In genomic region chrX:25049971-25050370, GRCh38 we compare ENCODE assay signal across 24 cellular contexts. TPM values are rescaled to one million over a fixed set of nuclear protein-coding genes. Genes with fewer than 3 reads are reported as not detected.
"Had no signal": no experiment of that assay in that cellular context is flagged by ENCODE, and none has a peak within 500 bp of the region (broad histone marks: within the 10 kb centered on the region; RNA-seq: fewer than 3 reads in every experiment).

No MANE protein-coding gene starts in this region.

- H3K9me3 ChIP-seq: breast epithelium, gastrocnemius medialis, heart right ventricle, right lobe of liver, spleen, stomach, testis, upper lobe of right lung had no signal

- DNase-seq: activated CD4-positive, CD25-positive, alpha-beta regulatory T cell treated with anti-CD3 and anti-CD28 coated beads, Interleukin-2, amount 50 U/mL, for 72 hours; activated naive CD4-positive, alpha-beta T cell treated with Interleukin-2 at 50 U/mL for 16 hours; activated naive CD8-positive, alpha-beta T cell treated with anti-CD3 and anti-CD28 coated beads, Interleukin-2, amount 50 U/mL, for 24 hours; aorta; gastrocnemius medialis; heart right ventricle; islet precursor cell; midbrain; right lobe of liver; spleen; stomach; testis; upper lobe of right lung had no signal

- H3K9me3 Mint-ChIP-seq: activated naive CD8-positive, alpha-beta T cell treated with anti-CD3 and anti-CD28 coated beads, Interleukin-2, amount 50 U/mL, for 24 hours; activated T-helper 17 cell treated with anti-CD3 and anti-CD28 coated beads, Interleukin-2, amount 50 U/mL, for 72 hours; T-helper 2 cell treated with Interferon-gamma antibody and Interleukin-4, amounts not matched to agents 5 μg/mL and 100 μg/mL, for 36 hours had no signal

- H3K36me3 ChIP-seq: breast epithelium, gastrocnemius medialis, heart right ventricle, right lobe of liver, spleen, stomach, upper lobe of right lung had no signal

- H3K4me1 Mint-ChIP-seq: activated T-helper 17 cell treated with anti-CD3 and anti-CD28 coated beads, Interleukin-2, amount 50 U/mL, for 72 hours had no signal

- H3K27ac Mint-ChIP-seq: activated naive CD8-positive, alpha-beta T cell treated with anti-CD3 and anti-CD28 coated beads, Interleukin-2, amount 50 U/mL, for 24 hours; activated T-helper 17 cell treated with anti-CD3 and anti-CD28 coated beads, Interleukin-2, amount 50 U/mL, for 72 hours; T-helper 2 cell treated with Interferon-gamma antibody and Interleukin-4, amounts not matched to agents 5 μg/mL and 100 μg/mL, for 36 hours had no signal

- H3K4me1 ChIP-seq: breast epithelium, gastrocnemius medialis, right lobe of liver, spleen, testis, upper lobe of right lung had no signal

- H3K4me3 Mint-ChIP-seq: activated naive CD8-positive, alpha-beta T cell treated with anti-CD3 and anti-CD28 coated beads, Interleukin-2, amount 50 U/mL, for 24 hours; activated T-helper 17 cell treated with anti-CD3 and anti-CD28 coated beads, Interleukin-2, amount 50 U/mL, for 72 hours; neural crest cell; T-helper 2 cell treated with Interferon-gamma antibody and Interleukin-4, amounts not matched to agents 5 μg/mL and 100 μg/mL, for 36 hours had no signal

- ATAC-seq: activated naive CD8-positive, alpha-beta T cell treated with anti-CD3 and anti-CD28 coated beads, Interleukin-2, amount 50 U/mL, for 24 hours; activated T-helper 17 cell treated with anti-CD3 and anti-CD28 coated beads, Interleukin-2, amount 50 U/mL, for 72 hours; gastrocnemius medialis; heart right ventricle; right lobe of liver; upper lobe of right lung had no signal

- H3K4me3 ChIP-seq: breast epithelium, gastrocnemius medialis, heart right ventricle, lung, right lobe of liver, spleen, stomach, testis, upper lobe of right lung had no signal

- H3K27me3 ChIP-seq: gastrocnemius medialis, right lobe of liver, stomach, testis, upper lobe of right lung had no signal

- H3K27ac ChIP-seq: breast epithelium, gastrocnemius medialis, heart right ventricle, right lobe of liver, spleen, stomach, testis, upper lobe of right lung had no signal

RNA-seq across cellular contexts. Expression of gene ARX, which starts 34.2 kb away (rescaled TPM):
- total RNA-seq: activated CD8-positive, alpha-beta memory T cell treated with anti-CD3 and anti-CD28 coated beads for 36 hours; activated T-helper 17 cell treated with anti-CD3 and anti-CD28 coated beads, Interleukin-2, amount 50 U/mL, for 72 hours; aorta; cerebellum; dermis microvascular lymphatic vessel endothelial cell; epithelial cell of proximal tubule; osteoblast; pulmonary artery endothelial cell; right lobe of liver; upper lobe of right lung had no signal
- polyA plus RNA-seq: aorta, heart right ventricle, spleen had no signal
